In the genomic region with DNA sequence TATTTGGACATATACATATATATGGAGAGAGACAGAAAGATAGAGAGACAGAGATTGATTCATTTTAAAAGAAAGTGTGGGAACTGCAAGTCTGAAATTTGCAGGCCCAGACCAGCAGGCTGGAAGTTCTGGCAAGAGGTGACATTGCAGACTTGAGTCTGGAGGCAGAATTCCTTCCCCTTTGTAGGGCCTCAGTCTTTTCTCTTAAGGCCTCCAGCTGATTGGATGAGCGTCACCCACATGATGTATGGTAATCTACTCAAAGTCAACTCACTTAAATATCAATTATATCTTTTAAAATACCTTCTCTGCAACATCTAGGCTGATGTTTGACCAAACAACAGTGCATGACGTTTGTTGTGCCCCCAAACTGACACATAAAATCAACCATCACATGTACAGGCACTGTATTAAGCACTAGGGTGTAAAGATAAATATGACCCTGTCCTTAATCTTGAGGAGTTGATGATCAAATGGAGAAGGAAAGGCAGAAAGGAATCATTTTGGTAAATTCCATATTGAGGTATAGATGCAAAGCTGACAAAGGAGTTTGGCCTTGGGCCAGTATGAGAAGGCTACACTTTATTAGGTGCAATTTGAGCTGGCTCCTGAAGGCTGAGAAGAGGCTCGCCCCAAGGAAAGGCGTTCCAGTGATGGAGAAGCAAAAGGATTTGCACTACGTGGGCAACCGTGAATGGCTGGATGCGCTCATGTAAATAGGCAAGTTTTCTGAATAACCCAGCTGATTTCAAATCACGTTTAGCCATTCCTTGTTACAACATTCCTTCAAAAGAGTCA, we compare ENCODE assay signal across 32 cellular contexts. TPM values are rescaled to one million over a fixed set of nuclear protein-coding genes. Genes with fewer than 3 reads are reported as not detected.
DNase-seq lines count a peak whose midpoint lies in the region; ATAC-seq and TF ChIP-seq lines count a peak whose summit lies in the region.
"Had no signal": no experiment of that assay in that cellular context is flagged by ENCODE, and none has a peak within 500 bp of the region (broad histone marks: within the 10 kb centered on the region; RNA-seq: fewer than 3 reads in every experiment).

No MANE protein-coding gene starts in this region.

- H3K27me3 ChIP-seq in breast epithelium: no peaks in the 10 kb centered on the region
- H3K27me3 ChIP-seq in mammary epithelial cell (ENCODE audit: insufficient read depth, low read length): no peaks in the 10 kb centered on the region
- H3K27me3 ChIP-seq in esophagus muscularis mucosa: no peaks in the 10 kb centered on the region
- H3K27me3 ChIP-seq in sigmoid colon: no peaks in the 10 kb centered on the region
- H3K27me3 ChIP-seq in MM.1S (replicated peaks; ENCODE audit: insufficient read depth, low read length): no peaks in the 10 kb centered on the region
- H3K27me3 ChIP-seq: heart left ventricle, ovary had no signal

- intact Hi-C loops in breast epithelium (cut with DNase I; ENCODE audit: low total_unique reads): no loop called here
- intact Hi-C loops in mammary epithelial cell (cut with micrococcal nuclease): no loop called here
- intact Hi-C loops in esophagus muscularis mucosa (cut with DNase I): loop anchor here (10.0 kb wide), 1 partner anchor 286 kb away; a partner anchor contains a TSS
- intact Hi-C loops in sigmoid colon (cut with DNase I): no loop called here

- H2AFZ ChIP-seq in mammary epithelial cell (ENCODE audit: low read depth, low read length) (no peak overlapping the region), MM.1S (ENCODE audit: low read length) (no peak overlapping the region)

- dilution Hi-C loops in mammary epithelial cell (cut with HindIII; ENCODE audit: low sequenced_read_pairs): no loop called here

- TF ChIP-seq CTCF in breast epithelium (IDR thresholded peaks at IDR 0.05) (no peak), mammary epithelial cell (conservative IDR thresholded peaks at IDR 0.05 in 1 of 2, IDR thresholded peaks at IDR 0.05 in 1 of 2; ENCODE audit: extremely low read depth in 1 of 2, insufficient read depth in 1 of 2, low read depth in 1 of 2, low read length in 2 of 2) (no peak), esophagus muscularis mucosa (IDR thresholded peaks at IDR 0.05) (no peak), sigmoid colon (IDR thresholded peaks at IDR 0.05) (no peak), MM.1S (IDR thresholded peaks at IDR 0.05; ENCODE audit: low read length) (no peak)

- H3K4me2 ChIP-seq in mammary epithelial cell (ENCODE audit: insufficient read depth, low read depth, low read length) (no peak overlapping the region), MM.1S (ENCODE audit: low read depth, low read length) (no peak overlapping the region)
- H3K4me2 ChIP-seq: A549 had no signal

- H3K9me2 ChIP-seq in MM.1S (replicated peaks; ENCODE audit: insufficient read depth, low read length): no peaks in the 10 kb centered on the region

- H3K4me3 ChIP-seq in breast epithelium (no peak overlapping the region), mammary epithelial cell (replicated peaks in 1 of 3; ENCODE audit: insufficient read depth in 1 of 3, low read depth in 2 of 3, low read length in 3 of 3) (no peak overlapping the region), esophagus muscularis mucosa (no peak overlapping the region), sigmoid colon (no peak overlapping the region), MM.1S (ENCODE audit: low read length) (no peak overlapping the region)
- H3K4me3 ChIP-seq: A549, heart left ventricle, lung, ovary had no signal

- CTCF ChIA-PET in mammary epithelial cell (lab: Charles Lee; ENCODE audit: low non-redundant PET): no interaction called here

- H3K4me1 ChIP-seq in breast epithelium: no peaks in the 10 kb centered on the region
- H3K4me1 ChIP-seq in mammary epithelial cell (ENCODE audit: insufficient read depth, low read length): peaks cover 4% of the 10 kb centered on the region
- peaks cover 1 to 71% (median 62%) of the 10 kb centered on the region in 4 donors for H3K4me1 ChIP-seq in esophagus muscularis mucosa
- peaks cover 0 to 35% (median 26%) of the 10 kb centered on the region in 4 donors for H3K4me1 ChIP-seq in sigmoid colon
- no peaks in the 10 kb centered on the region for H3K4me1 ChIP-seq in MM.1S (ENCODE audit: low read length)

- in situ Hi-C loops in mammary epithelial cell (cut with MboI; ENCODE audit: low sequenced_read_pairs in 2 of 2) (loop anchor here in 1 of 2 donors (25.0 kb wide), 1 partner anchor 238 kb away; no protein-coding TSS in a partner anchor), G401 (cut with HindIII; ENCODE audit: low sequenced_read_pairs) (no loop called here)

- H4K20me1 ChIP-seq in mammary epithelial cell (ENCODE audit: insufficient read depth, low read length) (no peaks in the 10 kb centered on the region), MM.1S (ENCODE audit: insufficient read depth, low read length) (no peaks in the 10 kb centered on the region)

- 66% methylated on average over 7 of the region's 8 CpGs for WGBS in mammary epithelial cell (ENCODE audit: low coverage, missing lambda C conversion rate)
- WGBS in esophagus muscularis mucosa: 88% methylated on average over 8 of the region's 8 CpGs
- WGBS in sigmoid colon, 2 donors: 59 to 88% methylated on average over 8 of the region's 8 CpGs

- TF ChIP-seq EP300 in esophagus muscularis mucosa (IDR thresholded peaks at IDR 0.05): no peak
- TF ChIP-seq EP300 in sigmoid colon (IDR thresholded peaks at IDR 0.05): no peak

- no peaks in the 10 kb centered on the region for H3K79me2 ChIP-seq in mammary epithelial cell (ENCODE audit: insufficient read depth, low read length)
- no peaks in the 10 kb centered on the region for H3K79me2 ChIP-seq in MM.1S (ENCODE audit: low read length)

- H3K9me3 ChIP-seq in breast epithelium (no peaks in the 10 kb centered on the region), mammary epithelial cell (replicated peaks; ENCODE audit: insufficient read depth, low read length) (no peaks in the 10 kb centered on the region), esophagus muscularis mucosa (no peaks in the 10 kb centered on the region), sigmoid colon (no peaks in the 10 kb centered on the region), MM.1S (replicated peaks; ENCODE audit: insufficient read depth, low read length) (no peaks in the 10 kb centered on the region)
- H3K9me3 ChIP-seq: A549, heart left ventricle, ovary had no signal

- TF ChIP-seq POLR2A in breast epithelium (IDR thresholded peaks at IDR 0.05) (no peak), esophagus muscularis mucosa (IDR thresholded peaks at IDR 0.05; ENCODE audit: low read depth) (no peak), sigmoid colon (IDR thresholded peaks at IDR 0.05) (no peak)

- no TSS peak for BruUV-seq in mammary epithelial cell (replicated peaks; lab: Mats Ljungman, UMichigan)

- H3K27ac ChIP-seq in breast epithelium (peak overlapping the region; percentile 14 to 37), mammary epithelial cell (ENCODE audit: insufficient read depth, low read depth, low read length) (no peak overlapping the region), esophagus muscularis mucosa (replicated peaks in 1 of 4) (peak overlapping the region; percentile 53 to 90 (median 86)), sigmoid colon (peak overlapping the region in 3 of 4 donors; percentile 30 to 65 (median 42)), MM.1S (ENCODE audit: low read length) (no peak overlapping the region)
- H3K27ac ChIP-seq: A549, epithelial cell of prostate, HL-60, ovary, WERI-Rb-1 had no signal

- H3K9ac ChIP-seq in mammary epithelial cell (ENCODE audit: insufficient read depth, low read length) (no peak overlapping the region), MM.1S (ENCODE audit: low read length) (no peak overlapping the region)

- no peak for DNase-seq in breast epithelium (ENCODE audit: low spot score in 2 of 2)
- no peak for DNase-seq in mammary epithelial cell
- DNase-seq in esophagus muscularis mucosa (ENCODE audit: extremely low spot score): no peak
- DNase-seq in sigmoid colon: no peak
- no peak for DNase-seq in G401 (ENCODE audit: low spot score)
- no peak for DNase-seq in GM19240 (ENCODE audit: insufficient read length, low spot score)
- DNase-seq in MM.1S: no peak
- DNase-seq: activated CD4-positive, alpha-beta T cell treated with anti-CD3 and anti-CD28 coated beads, Interleukin-2, amount 10 ng/mL, durations not matched to agents 24 days and 14 days; activated gamma-delta T cell; activated T-cell treated with anti-CD3 and anti-CD28 coated beads, Interleukin-2, amount 50 U/mL, for 1 hour; CD4-positive, alpha-beta memory T cell; foreskin fibroblast; HCEC 1CT; heart left ventricle; Karpas-422; NCI-H146; NCI-H2171 treated with DMSO at 0.1 percent for 48 hours; NCI-H524 treated with DMSO at 0.1 percent for 48 hours; ovary; retina; SIG-M5; stimulated activated CD4-positive, alpha-beta T cell treated with anti-CD3 and anti-CD28 coated beads, Interleukin-12 subunit alpha, Interleukin-12 subunit beta, amount 100 ng/mL, for 4 hours; stimulated activated CD4-positive, alpha-beta T cell treated with anti-CD3 and anti-CD28 coated beads, Interleukin-4, amount 100 ng/mL, for 24 hours; SW 1271; T1000; WERI-Rb-1 had no signal

- no peaks in the 10 kb centered on the region for H3F3A ChIP-seq in MM.1S (ENCODE audit: insufficient read depth, low read length)

- H3K36me3 ChIP-seq in breast epithelium: no peaks in the 10 kb centered on the region
- no peaks in the 10 kb centered on the region for H3K36me3 ChIP-seq in mammary epithelial cell (ENCODE audit: insufficient read depth, low read length)
- no peaks in the 10 kb centered on the region for H3K36me3 ChIP-seq in esophagus muscularis mucosa
- no peaks in the 10 kb centered on the region for H3K36me3 ChIP-seq in sigmoid colon
- no peaks in the 10 kb centered on the region for H3K36me3 ChIP-seq in MM.1S (replicated peaks; ENCODE audit: insufficient read depth, low read length)
- H3K36me3 ChIP-seq: heart left ventricle, ovary, WERI-Rb-1 had no signal

- ATAC-seq in HG02870 (IDR thresholded peaks at IDR 0.05; ENCODE audit: unreplicated experiment): no peak
- ATAC-seq: A549; heart left ventricle; stimulated activated memory B cell treated with anti-CD40 and anti-IgM and Interleukin-4, amounts not matched to agents 10 μg/mL and 1 μg/mL and 100 μg/mL, for 72 hours had no signal

RNA-seq across cellular contexts. Expression of a gene that starts 52.6 kb away (rescaled TPM):
- 10 to 100 TPM; 12.3 to 18.7 (median 16.4) TPM for total RNA-seq in breast epithelium
- total RNA-seq in mammary epithelial cell: 10 to 100 TPM; 21.3 to 55.2 TPM
- polyA plus RNA-seq in mammary epithelial cell: 15.1 TPM
- 5.8 TPM for polyA minus RNA-seq in mammary epithelial cell
- 10 to 100 TPM; 19.1 to 29.4 (median 22.7) TPM for total RNA-seq in esophagus muscularis mucosa
- 10 to 100 TPM; 14.8 to 22.8 (median 19.0) TPM for total RNA-seq in sigmoid colon
- polyA plus RNA-seq in sigmoid colon: 10 to 100 TPM in 1 of 3 donors, 1 to 10 TPM in 2; 9.0 to 10.5 (median 9.7) TPM
- 4.9 and 10.8 TPM in 2 replicates for total RNA-seq in G401 (2014; rRNA removed; shearing (Covaris generic))

Comparison
In these comparisons a context has a peak if more than half of its experiments do, and no peak if none do; other contexts are left out.
1. H3K27ac ChIP-seq: peak in breast epithelium (2 of 2), esophagus muscularis mucosa (4 of 4) and sigmoid colon (3 of 4); none in mammary epithelial cell (single experiment) and MM.1S (single experiment).